8 cellular contexts compared by ENCODE assay signal in genomic region chr12:67442347-67442841, GRCh38.
DNase-seq lines count a peak whose midpoint lies in the region; ATAC-seq and TF ChIP-seq lines count a peak whose summit lies in the region.

No MANE protein-coding gene starts in this region.

- no peaks in the 10 kb centered on the region for H3K9me3 ChIP-seq in SJSA1 (replicated peaks)

- no peaks in the 10 kb centered on the region for H3K36me3 Mint-ChIP-seq in activated CD8-positive, alpha-beta T cell treated with anti-CD3 and anti-CD28 coated beads for 36 hours (ENCODE audit: low read depth)

- peaks cover 2% of the 10 kb centered on the region for H3K9me3 Mint-ChIP-seq in activated CD8-positive, alpha-beta T cell treated with anti-CD3 and anti-CD28 coated beads for 36 hours

- H3K4me3 Mint-ChIP-seq in activated CD8-positive, alpha-beta T cell treated with anti-CD3 and anti-CD28 coated beads for 36 hours: no peak overlapping the region

- H3K27ac ChIP-seq in SJSA1: peak overlapping the region; percentile 1; the same call in 1 of the 2 replicates

- no peaks in the 10 kb centered on the region for H3K36me3 ChIP-seq in SJSA1
- no peaks in the 10 kb centered on the region for H3K36me3 ChIP-seq in H7 (replicated peaks; ENCODE audit: control insufficient read depth, insufficient read depth, low read length)

- H3K4me1 Mint-ChIP-seq in activated CD8-positive, alpha-beta T cell treated with anti-CD3 and anti-CD28 coated beads for 36 hours (ENCODE audit: low read depth): peaks cover 24% of the 10 kb centered on the region

- H3K27me3 ChIP-seq in SJSA1 (replicated peaks) (no peaks in the 10 kb centered on the region), H7 (ENCODE audit: control insufficient read depth, insufficient read depth, low read length) (no peaks in the 10 kb centered on the region)

- no peaks in the 10 kb centered on the region for H3K27me3 Mint-ChIP-seq in activated CD8-positive, alpha-beta T cell treated with anti-CD3 and anti-CD28 coated beads for 36 hours

- peak; percentile 73 for ATAC-seq in left lobe of liver
- ATAC-seq in HG03045 (IDR thresholded peaks at IDR 0.05; ENCODE audit: unreplicated experiment): no peak
- ATAC-seq in activated CD8-positive, alpha-beta T cell treated with anti-CD3 and anti-CD28 coated beads for 36 hours: no peak
- ATAC-seq in GM18868 (IDR thresholded peaks at IDR 0.05; ENCODE audit: unreplicated experiment): no peak

- POLR2A ChIA-PET in activated CD8-positive, alpha-beta T cell treated with anti-CD3 and anti-CD28 coated beads for 36 hours (lab: Charles Lee): interaction anchor here (1.1 kb wide), 1 partner anchor 206 kb away, joined by 3 read pairs; the partner anchor contains the start of gene DYRK2

- H3K4me3 ChIP-seq in SJSA1: no peak overlapping the region
- H3K4me3 ChIP-seq in H7 (ENCODE audit: insufficient read depth, low read depth, low read length): no peak overlapping the region

- H3K27ac Mint-ChIP-seq in activated CD8-positive, alpha-beta T cell treated with anti-CD3 and anti-CD28 coated beads for 36 hours: no peak overlapping the region

- H3K4me1 ChIP-seq in SJSA1 (replicated peaks): peaks cover 27% of the 10 kb centered on the region

- CTCF ChIA-PET in activated CD8-positive, alpha-beta T cell treated with anti-CD3 and anti-CD28 coated beads for 36 hours (lab: Charles Lee): interaction anchor here (0.7 to 2.6 kb wide), 4 partner anchors 86 to 449 kb away, joined by 3 to 21 read pairs (median 4); no protein-coding TSS in a partner anchor

- no peak for TF ChIP-seq CTCF in activated CD8-positive, alpha-beta T cell treated with anti-CD3 and anti-CD28 coated beads for 36 hours (IDR thresholded peaks at IDR 0.05)

- DNase-seq in Ammon's horn (ENCODE audit: low spot score) (peak; percentile 20), NCI-H146 (lab: John Stamatoyannopoulos, UW) (peak; percentile 79), SJSA1 (ENCODE audit: low read depth in 1 of 2, low spot score in 2 of 2) (peak; percentile 57 to 65), left lobe of liver (ENCODE audit: low spot score) (peak; percentile 70), H7 (no peak)
- DNase-seq in activated CD8-positive, alpha-beta T cell treated with anti-CD3 and anti-CD28 coated beads for 36 hours: no peak

- intact Hi-C loops in activated CD8-positive, alpha-beta T cell treated with anti-CD3 and anti-CD28 coated beads for 36 hours (cut with micrococcal nuclease): loop anchor here (2.0 kb wide), 1 partner anchor 90 kb away; no protein-coding TSS in a partner anchor

Comparison
In these comparisons a context has a peak if more than half of its experiments do, and no peak if none do; other contexts are left out.
1. DNase-seq: peak in Ammon's horn (single experiment), NCI-H146 (single experiment), SJSA1 (2 of 2) and left lobe of liver (single experiment); none in H7 (single experiment) and activated CD8-positive, alpha-beta T cell treated with anti-CD3 and anti-CD28 coated beads for 36 hours (single experiment).